In genomic region chr4:57162499-57163019, GRCh38 we compare ENCODE assay signal across 21 cellular contexts. TPM values are rescaled to one million over a fixed set of nuclear protein-coding genes. Genes with fewer than 3 reads are reported as not detected.
DNase-seq lines count a peak whose midpoint lies in the region; ATAC-seq and TF ChIP-seq lines count a peak whose summit lies in the region.
"Had no signal": no experiment of that assay in that cellular context is flagged by ENCODE, and none has a peak within 500 bp of the region (broad histone marks: within the 10 kb centered on the region; RNA-seq: fewer than 3 reads in every experiment).

No MANE protein-coding gene starts in this region.

- H3K9me3 ChIP-seq in CD4-positive, alpha-beta T cell (ENCODE audit: control insufficient read depth, low read length): no peaks in the 10 kb centered on the region
- H3K9me3 ChIP-seq in CD4-positive, alpha-beta memory T cell (ENCODE audit: control insufficient read depth in 1 of 2, low read length in 2 of 2): no peaks in the 10 kb centered on the region
- H3K9me3 ChIP-seq: psoas muscle, suprapubic skin, uterus had no signal

- CTCF ChIA-PET in CD4-positive, alpha-beta T cell (lab: Charles Lee): interaction anchor here (1.3 to 1.5 kb wide), 2 partner anchors 9 to 50 kb away, joined by 3 to 5 read pairs; no protein-coding TSS in a partner anchor
- CTCF ChIA-PET in CD4-positive, alpha-beta memory T cell (lab: Charles Lee; ENCODE audit: partially characterized antibody): interaction anchor here (0.9 to 4.2 kb wide), 16 partner anchors 9 to 107 kb away, joined by 3 to 43 read pairs (median 10); no protein-coding TSS in a partner anchor

- H3K36me3 Mint-ChIP-seq in CD4-positive, alpha-beta T cell (ENCODE audit: low read depth): no peaks in the 10 kb centered on the region
- H3K36me3 Mint-ChIP-seq in brain (no peaks in the 10 kb centered on the region), nephron progenitor cell (ENCODE audit: low read depth) (no peaks in the 10 kb centered on the region)
- no peaks in the 10 kb centered on the region for H3K36me3 Mint-ChIP-seq in CD4-positive, alpha-beta memory T cell
- H3K36me3 Mint-ChIP-seq: activated CD4-positive, alpha-beta memory T cell treated with anti-CD3 and anti-CD28 coated beads for 36 hours; activated naive CD8-positive, alpha-beta T cell treated with anti-CD3 and anti-CD28 coated beads, Interleukin-2, amount 10 ng/mL, durations not matched to agents 7 days and 5 days had no signal

- DNase-seq in CD4-positive, alpha-beta T cell: no peak
- DNase-seq in HT1080 (ENCODE audit: low read depth): peak; percentile 26
- no peak for DNase-seq in nephron progenitor cell
- DNase-seq in COR-L47 (lab: John Stamatoyannopoulos, UW): no peak
- no peak for DNase-seq in inferior parietal cortex (ENCODE audit: extremely low spot score)
- no peak for DNase-seq in CD4-positive, alpha-beta memory T cell
- DNase-seq: activated CD4-positive, alpha-beta memory T cell treated with anti-CD3 and anti-CD28 coated beads for 36 hours; activated CD4-positive, CD25-positive, alpha-beta regulatory T cell treated with anti-CD3 and anti-CD28 coated beads, Interleukin-2, amount 50 U/mL, for 72 hours; activated CD8-positive, alpha-beta memory T cell treated with anti-CD3 and anti-CD28 coated beads, Interleukin-2, amount 50 U/mL, for 4 hours; activated naive CD8-positive, alpha-beta T cell treated with anti-CD3 and anti-CD28 coated beads, Interleukin-2, amount 10 ng/mL, durations not matched to agents 7 days and 5 days; DMS153; NCI-H2081 treated with DMSO at 0.1 percent for 48 hours; NCI-H748 treated with DMSO at 0.1 percent for 48 hours; nucleus accumbens; psoas muscle; stimulated activated naive CD4-positive, alpha-beta T cell; uterus had no signal

- H3K4me3 Mint-ChIP-seq in CD4-positive, alpha-beta T cell: peak overlapping the region; percentile 62
- H3K4me3 Mint-ChIP-seq in brain (peak overlapping the region in 4 of 5 experiments; percentile 86 to 93 (median 92)), nephron progenitor cell (peak overlapping the region; percentile 11)
- peak overlapping the region in 2 of 8 donors; percentile 85 to 93 for H3K4me3 Mint-ChIP-seq in CD4-positive, alpha-beta memory T cell
- H3K4me3 Mint-ChIP-seq: activated CD4-positive, alpha-beta memory T cell treated with anti-CD3 and anti-CD28 coated beads for 36 hours had no signal

- peaks cover 4% of the 10 kb centered on the region for H3K4me1 ChIP-seq in CD4-positive, alpha-beta memory T cell (ENCODE audit: insufficient read depth, low read length)
- H3K4me1 ChIP-seq: psoas muscle, uterus had no signal

- POLR2A ChIA-PET in CD4-positive, alpha-beta T cell (lab: Charles Lee): no interaction called here
- POLR2A ChIA-PET in CD4-positive, alpha-beta memory T cell (lab: Charles Lee; ENCODE audit: partially characterized antibody): interaction anchor here (0.6 kb wide), 1 partner anchor 373 kb away, joined by 3 read pairs; no protein-coding TSS in a partner anchor

- no peaks in the 10 kb centered on the region for H3K36me3 ChIP-seq in CD4-positive, alpha-beta memory T cell (ENCODE audit: insufficient read depth, low read length)
- H3K36me3 ChIP-seq: suprapubic skin, uterus had no signal

- H3K4me1 Mint-ChIP-seq in CD4-positive, alpha-beta T cell (ENCODE audit: low read depth): peaks cover 15% of the 10 kb centered on the region
- H3K4me1 Mint-ChIP-seq in brain (peaks cover 19% of the 10 kb centered on the region), nephron progenitor cell (peaks cover 16% of the 10 kb centered on the region)
- H3K4me1 Mint-ChIP-seq in CD4-positive, alpha-beta memory T cell: peaks cover 6 to 16% (median 9%) of the 10 kb centered on the region in 4 donors

- no peak overlapping the region for H3K4me3 ChIP-seq in CD4-positive, alpha-beta memory T cell (ENCODE audit: low read length in 2 of 2)
- H3K4me3 ChIP-seq: lung, psoas muscle, uterus had no signal

- no peak overlapping the region for H3K27ac ChIP-seq in CD4-positive, alpha-beta T cell (ENCODE audit: low read depth, low read length)
- no peak overlapping the region for H3K27ac ChIP-seq in CD4-positive, alpha-beta memory T cell (ENCODE audit: low read depth, low read length)
- H3K27ac ChIP-seq: psoas muscle, suprapubic skin had no signal

- H3K27ac Mint-ChIP-seq in CD4-positive, alpha-beta T cell: no peak overlapping the region
- H3K27ac Mint-ChIP-seq in brain (no peak overlapping the region), nephron progenitor cell (no peak overlapping the region)
- H3K27ac Mint-ChIP-seq in CD4-positive, alpha-beta memory T cell: no peak overlapping the region
- H3K27ac Mint-ChIP-seq: activated CD4-positive, alpha-beta memory T cell treated with anti-CD3 and anti-CD28 coated beads for 36 hours; activated naive CD8-positive, alpha-beta T cell treated with anti-CD3 and anti-CD28 coated beads, Interleukin-2, amount 10 ng/mL, durations not matched to agents 7 days and 5 days had no signal

- H3K27me3 Mint-ChIP-seq in CD4-positive, alpha-beta T cell: peaks cover 51% of the 10 kb centered on the region
- peaks cover 10% of the 10 kb centered on the region for H3K27me3 Mint-ChIP-seq in brain
- peaks cover 5% of the 10 kb centered on the region for H3K27me3 Mint-ChIP-seq in nephron progenitor cell (ENCODE audit: low read depth, poor library complexity)
- peaks cover 16 to 21% of the 10 kb centered on the region in 2 donors for H3K27me3 Mint-ChIP-seq in CD4-positive, alpha-beta memory T cell

- no peaks in the 10 kb centered on the region for H3K9me3 Mint-ChIP-seq in CD4-positive, alpha-beta T cell
- peaks cover 0 to 6% (median 0%) of the 10 kb centered on the region in 5 experiments for H3K9me3 Mint-ChIP-seq in brain
- no peaks in the 10 kb centered on the region for H3K9me3 Mint-ChIP-seq in nephron progenitor cell
- no peaks in the 10 kb centered on the region for H3K9me3 Mint-ChIP-seq in CD4-positive, alpha-beta memory T cell
- H3K9me3 Mint-ChIP-seq: activated CD4-positive, alpha-beta memory T cell treated with anti-CD3 and anti-CD28 coated beads for 36 hours; activated naive CD8-positive, alpha-beta T cell treated with anti-CD3 and anti-CD28 coated beads, Interleukin-2, amount 10 ng/mL, durations not matched to agents 7 days and 5 days had no signal

- peaks cover 17% of the 10 kb centered on the region for H3K27me3 ChIP-seq in CD4-positive, alpha-beta T cell (ENCODE audit: control insufficient read depth, insufficient read depth, low read length)
- H3K27me3 ChIP-seq in CD4-positive, alpha-beta memory T cell (ENCODE audit: insufficient read depth, low read length): no peaks in the 10 kb centered on the region
- H3K27me3 ChIP-seq: suprapubic skin, uterus had no signal

- ATAC-seq in CD4-positive, alpha-beta T cell (ENCODE audit: poor library complexity): no peak
- ATAC-seq: psoas muscle had no signal

- TF ChIP-seq CTCF in CD4-positive, alpha-beta T cell (IDR thresholded peaks at IDR 0.05): no peak
- no peak for TF ChIP-seq CTCF in brain (conservative IDR thresholded peaks at IDR 0.05)
- no peak for TF ChIP-seq CTCF in nephron progenitor cell (IDR thresholded peaks at IDR 0.05)

- intact Hi-C loops in CD4-positive, alpha-beta T cell (cut with DNase I, micrococcal nuclease): no loop called here
- intact Hi-C loops in CD4-positive, alpha-beta memory T cell (cut with micrococcal nuclease): loop anchor here (2.0 kb wide), 1 partner anchor 186 kb away; the partner anchor contains the start of gene NOA1

RNA-seq across cellular contexts. Expression of gene IGFBP7, which starts 52.4 kb away (rescaled TPM):
- under 1 TPM in 1 of 2 experiments, not detected in 1; 0.45 TPM for total RNA-seq in CD4-positive, alpha-beta T cell
- total RNA-seq in HT1080 (2014; rRNA removed; shearing (Covaris generic)): 65.0 and 84.9 TPM in 2 replicates
- polyA plus RNA-seq in HT1080 (2015; cell fraction: cytosol; rRNA removed): 245 and 257 TPM in 2 replicates
- polyA plus RNA-seq in HT1080 (2015; cell fraction: nucleus; rRNA removed): 242 and 275 TPM in 2 replicates
- polyA plus RNA-seq in brain (ENCODE audit: insufficient read depth, low read depth, low replicate concordance): 176 TPM
- not detected for total RNA-seq in CD4-positive, alpha-beta memory T cell
- polyA plus RNA-seq in CD4-positive, alpha-beta memory T cell: not detected
- total RNA-seq: activated CD4-positive, alpha-beta memory T cell treated with anti-CD3 and anti-CD28 coated beads for 36 hours; T-helper 1 cell treated with Interleukin-12 subunit alpha and Interleukin-12 subunit beta and Interleukin-4 antibody, amounts not matched to agents 30 ng/mL and 1 ng/mL, for 36 hours had no signal

Comparison
In these comparisons a context has a peak if more than half of its experiments do, and no peak if none do; other contexts are left out.
1. RNA of gene IGFBP7, which starts 52.4 kb away (total RNA-seq): 65.0 to 84.9 TPM in HT1080; 0.45 TPM in CD4-positive, alpha-beta T cell and not detected in CD4-positive, alpha-beta memory T cell; every median in the first group is over 10 times any median in the second.